Comparison of ENCODE assay signal across 20 cellular contexts in genomic region chr11:73053964-73054363, GRCh38.
DNase-seq lines count a peak whose midpoint lies in the region; ATAC-seq, FAIRE-seq and TF ChIP-seq lines count a peak whose summit lies in the region.
"Had no signal": no experiment of that assay in that cellular context is flagged by ENCODE, and none has a peak within 500 bp of the region (broad histone marks: within the 10 kb centered on the region; RNA-seq: fewer than 3 reads in every experiment).

No MANE protein-coding gene starts in this region.

- WGBS in GM12878 (ENCODE audit: insufficient coverage, insufficient replicate concordance, low lambda C conversion rate, missing lambda C conversion rate): 84% methylated on average over 1 of the region's 1 CpG
- WGBS in spleen, 5 donors: 61 to 80% (median 75%) methylated on average over 1 of the region's 1 CpG

- intact Hi-C loops in OCI-LY7 (cut with micrococcal nuclease; ENCODE audit: unreplicated experiment): no loop called here
- intact Hi-C loops in GM12878 (cut with micrococcal nuclease; ENCODE audit: unreplicated experiment): loop anchor here (5.0 kb wide), 1 partner anchor 312 kb away; no protein-coding TSS in a partner anchor
- intact Hi-C loops in spleen (cut with DNase I; ENCODE audit: low total_unique reads): no loop called here

- POLR2A ChIA-PET in OCI-LY7 (lab: Charles Lee) (interaction anchor here (0.6 kb wide), 1 partner anchor 21 kb away, joined by 3 read pairs; no protein-coding TSS in a partner anchor), GM12878 (lab: Charles Lee) (no interaction called here)
- POLR2A ChIA-PET in activated CD4-positive, alpha-beta memory T cell treated with anti-CD3 and anti-CD28 coated beads, Interleukin-2, amount 10 ng/mL, durations not matched to agents 7 days and 5 days (lab: Charles Lee): no interaction called here

- H3K4me3 ChIP-seq in DOHH2 (ENCODE audit: low read length): no peak overlapping the region
- H3K4me3 ChIP-seq in OCI-LY7 (ENCODE audit: low read depth, low read length, poor library complexity, severe bottlenecking): no peak overlapping the region
- H3K4me3 ChIP-seq in GM12878: no peak overlapping the region
- no peak overlapping the region for H3K4me3 ChIP-seq in spleen
- H3K4me3 ChIP-seq: SK-N-MC had no signal

- no peaks in the 10 kb centered on the region for H3K4me1 Mint-ChIP-seq in activated CD4-positive, alpha-beta memory T cell treated with anti-CD3 and anti-CD28 coated beads, Interleukin-2, amount 10 ng/mL, durations not matched to agents 7 days and 5 days

- H3K27me3 Mint-ChIP-seq in activated CD4-positive, alpha-beta memory T cell treated with anti-CD3 and anti-CD28 coated beads, Interleukin-2, amount 10 ng/mL, durations not matched to agents 7 days and 5 days: no peaks in the 10 kb centered on the region

- H3K36me3 ChIP-seq in DOHH2 (ENCODE audit: control insufficient read depth, low read length) (peaks cover 39% of the 10 kb centered on the region), OCI-LY7 (ENCODE audit: insufficient read depth, low read length) (peaks cover 54% of the 10 kb centered on the region), GM12878 (ENCODE audit: control insufficient read depth in 2 of 2, insufficient read depth in 2 of 2, low read length in 1 of 2) (peaks cover 0 to 9% of the 10 kb centered on the region in 2 experiments; a peak in 3 of 4 replicates), spleen (peaks cover 0 to 9% (median 0%) of the 10 kb centered on the region in 6 donors)

- H3K79me2 ChIP-seq in DOHH2 (ENCODE audit: control insufficient read depth, low read length): peaks cover 94% of the 10 kb centered on the region
- peaks cover 100% of the 10 kb centered on the region for H3K79me2 ChIP-seq in OCI-LY7 (ENCODE audit: insufficient read depth, low read depth, low read length)
- H3K79me2 ChIP-seq in GM12878 (ENCODE audit: control insufficient read depth, insufficient read depth, low read length): peaks cover 76% of the 10 kb centered on the region

- ATAC-seq in GM12878 (no peak), GM21619 (IDR thresholded peaks at IDR 0.05; ENCODE audit: unreplicated experiment) (no peak)
- ATAC-seq: HepG2 had no signal

- H3K27ac ChIP-seq in DOHH2 (ENCODE audit: low read depth, low read length): peak overlapping the region; percentile 91
- peak overlapping the region; percentile 37 for H3K27ac ChIP-seq in OCI-LY7 (ENCODE audit: low read depth, low read length, poor library complexity, severe bottlenecking)
- no peak overlapping the region for H3K27ac ChIP-seq in GM12878 (ENCODE audit: control insufficient read depth, insufficient read depth)
- H3K27ac ChIP-seq in spleen: peak overlapping the region in 6 of 8 donors; percentile 23 to 56 (median 50)
- H3K27ac ChIP-seq: C4-2B, SK-N-MC had no signal

- TF ChIP-seq RAD21 in GM12878 (IDR thresholded peaks at IDR 0.05; ENCODE audit: insufficient read depth, low read depth, low read length): no peak

- BruUV-seq in OCI-LY7 (replicated peaks; lab: Mats Ljungman, UMichigan): no TSS peak
- BruUV-seq in GM12878 (replicated peaks; lab: Mats Ljungman, UMichigan): TSS peak; percentile 5

- H4K20me1 ChIP-seq in DOHH2 (ENCODE audit: control insufficient read depth, insufficient read depth, low read depth, low read length): no peaks in the 10 kb centered on the region
- no peaks in the 10 kb centered on the region for H4K20me1 ChIP-seq in OCI-LY7 (ENCODE audit: insufficient read depth, low read length)
- H4K20me1 ChIP-seq in GM12878 (ENCODE audit: control insufficient read depth, insufficient read depth): no peaks in the 10 kb centered on the region

- in situ Hi-C loops in GM12878 (cut with MboI): no loop called here

- TF ChIP-seq EP300 in GM12878 (IDR thresholded peaks at IDR 0.05; ENCODE audit: borderline replicate concordance in 1 of 2, control insufficient read depth in 1 of 2, low read depth in 2 of 2, low read length in 2 of 2): no peak

- FAIRE-seq in GM12878 (lab: Jason Lieb, UNC): no peak
- FAIRE-seq: HepG2 had no signal

- SMC1A ChIA-PET in GM12878 (lab: Charles Lee; ENCODE audit: uncharacterized antibody, unreplicated experiment): interaction anchor here (0.5 to 1.1 kb wide), 4 partner anchors 19 to 124 kb away, joined by 3 to 5 read pairs (median 3); no protein-coding TSS in a partner anchor

- no peaks in the 10 kb centered on the region for H3K9me2 ChIP-seq in DOHH2 (replicated peaks; ENCODE audit: control insufficient read depth, low read length)
- no peaks in the 10 kb centered on the region for H3K9me2 ChIP-seq in OCI-LY7 (ENCODE audit: insufficient read depth, low read length)

- peaks cover 2% of the 10 kb centered on the region for H3K9me3 Mint-ChIP-seq in activated CD4-positive, alpha-beta memory T cell treated with anti-CD3 and anti-CD28 coated beads, Interleukin-2, amount 10 ng/mL, durations not matched to agents 7 days and 5 days
- H3K9me3 Mint-ChIP-seq: HFFc6 had no signal

- H2AFZ ChIP-seq in OCI-LY7 (ENCODE audit: low read length) (no peak overlapping the region), GM12878 (ENCODE audit: control insufficient read depth, low read depth, low read length) (no peak overlapping the region)

- H3K4me1 ChIP-seq in DOHH2 (ENCODE audit: control insufficient read depth, low read length) (peaks cover 96% of the 10 kb centered on the region), OCI-LY7 (ENCODE audit: insufficient read depth, low read length, poor library complexity, severe bottlenecking) (peaks cover 69% of the 10 kb centered on the region), GM12878 (ENCODE audit: control insufficient read depth, insufficient read depth, low read length) (peaks cover 27% of the 10 kb centered on the region), spleen (peaks cover 12 to 95% (median 58%) of the 10 kb centered on the region in 6 donors)

- TF ChIP-seq CTCF in DOHH2 (IDR thresholded peaks at IDR 0.05; ENCODE audit: low read depth, low read length, poor library complexity, severe bottlenecking): no peak
- no peak for TF ChIP-seq CTCF in OCI-LY7 (conservative IDR thresholded peaks at IDR 0.05; ENCODE audit: low read length)
- TF ChIP-seq CTCF in GM12878 (IDR thresholded peaks at IDR 0.05 in 2 of 3, conservative IDR thresholded peaks at IDR 0.05 in 1 of 3; ENCODE audit: control insufficient read depth in 2 of 3, extremely low read depth in 1 of 3, insufficient read depth in 1 of 3, low read depth in 3 of 3, low read length in 3 of 3): no peak
- no peak for TF ChIP-seq CTCF in spleen (IDR thresholded peaks at IDR 0.05 in 8 of 11, conservative IDR thresholded peaks at IDR 0.05 in 3 of 11)

- DNase-seq in OCI-LY7 (ENCODE audit: low spot score): no peak
- DNase-seq in GM12878 (ENCODE audit: low read depth, low spot score): no peak
- DNase-seq in spleen: no peak
- no peak for DNase-seq in GDM1 (lab: John Stamatoyannopoulos, UW)
- DNase-seq in activated CD4-positive, alpha-beta memory T cell treated with anti-CD3 and anti-CD28 coated beads, Interleukin-2, amount 10 ng/mL, durations not matched to agents 7 days and 5 days: no peak
- DNase-seq: DMS79 treated with DMSO at 0.1 percent for 48 hours; HFFc6; KG1; NCI-H1417 treated with DMSO at 0.1 percent for 48 hours; NCI-H2029 treated with DMSO at 0.1 percent for 48 hours; NCI-H446 treated with DMSO at 0.1 percent for 48 hours; NCI-H748 treated with DMSO at 0.1 percent for 48 hours; NK-92 treated with Interleukin-12 subunit alpha and Interleukin-12 subunit beta, amount 100 ng/mL, for 24 hours; Right ventricle myocardium superior; T-helper 1 cell had no signal

- H3K4me3 Mint-ChIP-seq in activated CD4-positive, alpha-beta memory T cell treated with anti-CD3 and anti-CD28 coated beads, Interleukin-2, amount 10 ng/mL, durations not matched to agents 7 days and 5 days: no peak overlapping the region
- H3K4me3 Mint-ChIP-seq: HFFc6 had no signal

- no peak overlapping the region for H3K9ac ChIP-seq in GM12878 (ENCODE audit: control insufficient read depth, insufficient read depth, low read length)

- TF ChIP-seq POLR2A in GM12878 (IDR thresholded peaks at IDR 0.05; ENCODE audit: low read depth, low read length) (no peak), spleen (IDR thresholded peaks at IDR 0.05) (no peak)

- no peak overlapping the region for H3K27ac Mint-ChIP-seq in activated CD4-positive, alpha-beta memory T cell treated with anti-CD3 and anti-CD28 coated beads, Interleukin-2, amount 10 ng/mL, durations not matched to agents 7 days and 5 days
- H3K27ac Mint-ChIP-seq: HFFc6 had no signal

- H3K9me3 ChIP-seq in DOHH2 (ENCODE audit: control insufficient read depth, insufficient read depth, low read length) (no peaks in the 10 kb centered on the region), OCI-LY7 (ENCODE audit: low read length) (peaks cover 15% of the 10 kb centered on the region; the same call in 1 of the 2 replicates), GM12878 (replicated peaks; ENCODE audit: control insufficient read depth, insufficient read depth, low read length) (peaks cover 20% of the 10 kb centered on the region; the same call in 2 of the 3 replicates), spleen (peaks cover 0 to 6% (median 0%) of the 10 kb centered on the region in 8 donors)

- RAD21 ChIA-PET in GM12878 (lab: Charles Lee; ENCODE audit: unreplicated experiment): no interaction called here

- CTCF ChIA-PET in OCI-LY7 (lab: Charles Lee; ENCODE audit: unreplicated experiment) (no interaction called here), GM12878 (lab: Yijun Ruan, JAX) (no interaction called here)
- CTCF ChIA-PET in activated CD4-positive, alpha-beta memory T cell treated with anti-CD3 and anti-CD28 coated beads, Interleukin-2, amount 10 ng/mL, durations not matched to agents 7 days and 5 days (lab: Charles Lee): no interaction called here

- H3K4me2 ChIP-seq in DOHH2 (ENCODE audit: low read length): peak overlapping the region; percentile 57
- H3K4me2 ChIP-seq in OCI-LY7 (ENCODE audit: low read length): no peak overlapping the region
- no peak overlapping the region for H3K4me2 ChIP-seq in GM12878 (ENCODE audit: control insufficient read depth, insufficient read depth)

- no peaks in the 10 kb centered on the region for H3K27me3 ChIP-seq in DOHH2 (ENCODE audit: control insufficient read depth, low read length)
- H3K27me3 ChIP-seq in GM12878 (replicated peaks in 1 of 2; ENCODE audit: control insufficient read depth in 2 of 2, insufficient read depth in 2 of 2, low read length in 1 of 2): no peaks in the 10 kb centered on the region
- H3K27me3 ChIP-seq in spleen (replicated peaks in 1 of 7): no peaks in the 10 kb centered on the region

- peaks cover 47% of the 10 kb centered on the region for H3F3A ChIP-seq in DOHH2 (ENCODE audit: control insufficient read depth, insufficient read depth)

- no peaks in the 10 kb centered on the region for H3K36me3 Mint-ChIP-seq in activated CD4-positive, alpha-beta memory T cell treated with anti-CD3 and anti-CD28 coated beads, Interleukin-2, amount 10 ng/mL, durations not matched to agents 7 days and 5 days (ENCODE audit: low read depth)

TF ChIP-seq in GM12878, 131 proteins besides CTCF, POLR2A, EP300 and RAD21 (continues in another document):
- TF ChIP-seq ESRRA (IDR thresholded peaks at IDR 0.05; ENCODE audit: low read length): no peak
